8 cellular contexts compared by ENCODE assay signal in genomic region chr3:51447753-51448152, GRCh38. TPM values are rescaled to one million over a fixed set of nuclear protein-coding genes. Genes with fewer than 3 reads are reported as not detected.
DNase-seq lines count a peak whose midpoint lies in the region; ATAC-seq, FAIRE-seq and TF ChIP-seq lines count a peak whose summit lies in the region.
"Not testable (repeated sequence)": the region's sequence is repeated elsewhere in the genome, so short reads cannot be mapped to it uniquely, and the experiment has no call there.

No MANE protein-coding gene starts in this region.

- not testable (repeated sequence) for TF ChIP-seq CTCF in WTC11 (IDR thresholded peaks at IDR 0.05); astrocyte (IDR thresholded peaks at IDR 0.05; ENCODE audit: insufficient read depth, low read depth, low read length)

- H3K4me1 Mint-ChIP-seq in CD4-positive, alpha-beta memory T cell, result peaks cover 19 to 28% (median 22%) of the 10 kb centered on the region in 4 donors
- H3K4me1 Mint-ChIP-seq in WTC11; astrocyte (ENCODE audit: low read depth, unreplicated experiment): not testable (repeated sequence)
- H3K4me1 Mint-ChIP-seq in activated T-helper 1 cell treated with anti-CD3 and anti-CD28 coated beads, Interleukin-12 subunit alpha, Interleukin-12 subunit beta, Interleukin-2, Interleukin-4 antibody, amounts not matched to agents 30 ng/mL and 10 ng/mL and 1 ng/mL, durations not matched to agents 14 hours and 24 hours and 36 hours (ENCODE audit: low read depth), result peaks cover 27% of the 10 kb centered on the region
- H3K4me1 Mint-ChIP-seq in effector memory CD8-positive, alpha-beta T cell (ENCODE audit: low read depth in 2 of 2), result peaks cover 14 to 21% of the 10 kb centered on the region in 2 donors

- H3K36me3 ChIP-seq in CD4-positive, alpha-beta memory T cell (ENCODE audit: insufficient read depth, low read length); astrocyte (ENCODE audit: insufficient read depth, low read length): not testable (repeated sequence)

- H3K4me3 ChIP-seq in CD4-positive, alpha-beta memory T cell (ENCODE audit: low read length in 2 of 2); astrocyte (ENCODE audit: insufficient read depth, low read depth, low read length): not testable (repeated sequence)

- H3K4me3 Mint-ChIP-seq in CD4-positive, alpha-beta memory T cell; WTC11; activated T-helper 1 cell treated with anti-CD3 and anti-CD28 coated beads, Interleukin-12 subunit alpha, Interleukin-12 subunit beta, Interleukin-2, Interleukin-4 antibody, amounts not matched to agents 30 ng/mL and 10 ng/mL and 1 ng/mL, durations not matched to agents 14 hours and 24 hours and 36 hours; astrocyte (ENCODE audit: unreplicated experiment); effector memory CD8-positive, alpha-beta T cell: not testable (repeated sequence)

- not testable (repeated sequence) for H3K27me3 Mint-ChIP-seq in CD4-positive, alpha-beta memory T cell; WTC11 (ENCODE audit: low read depth); activated T-helper 1 cell treated with anti-CD3 and anti-CD28 coated beads, Interleukin-12 subunit alpha, Interleukin-12 subunit beta, Interleukin-2, Interleukin-4 antibody, amounts not matched to agents 30 ng/mL and 10 ng/mL and 1 ng/mL, durations not matched to agents 14 hours and 24 hours and 36 hours (ENCODE audit: insufficient read depth); astrocyte (ENCODE audit: low read depth, unreplicated experiment); effector memory CD8-positive, alpha-beta T cell

- H4K20me1 ChIP-seq in astrocyte (ENCODE audit: insufficient read depth, low read length), result not testable (repeated sequence)

- not testable (repeated sequence) for H3K4me1 ChIP-seq in CD4-positive, alpha-beta memory T cell (ENCODE audit: insufficient read depth, low read length); astrocyte (ENCODE audit: insufficient read depth, low read length)

- not testable (repeated sequence) for H3K9ac ChIP-seq in astrocyte (ENCODE audit: low read length)

- H3K9me3 Mint-ChIP-seq in CD4-positive, alpha-beta memory T cell; WTC11; activated T-helper 1 cell treated with anti-CD3 and anti-CD28 coated beads, Interleukin-12 subunit alpha, Interleukin-12 subunit beta, Interleukin-2, Interleukin-4 antibody, amounts not matched to agents 30 ng/mL and 10 ng/mL and 1 ng/mL, durations not matched to agents 14 hours and 24 hours and 36 hours; astrocyte (ENCODE audit: unreplicated experiment); effector memory CD8-positive, alpha-beta T cell: not testable (repeated sequence)

- ATAC-seq in WTC11; effector memory CD8-positive, alpha-beta T cell (replicated peaks): not testable (repeated sequence)

- not testable (repeated sequence) for H3K27me3 ChIP-seq in CD4-positive, alpha-beta memory T cell (ENCODE audit: insufficient read depth, low read length); astrocyte (ENCODE audit: insufficient read depth, low read length)

- peaks cover 26 to 39% of the 10 kb centered on the region in 2 donors for H3K36me3 Mint-ChIP-seq in CD4-positive, alpha-beta memory T cell
- not testable (repeated sequence) for H3K36me3 Mint-ChIP-seq in WTC11; astrocyte (ENCODE audit: low read depth, unreplicated experiment)
- peaks cover 17% of the 10 kb centered on the region for H3K36me3 Mint-ChIP-seq in activated T-helper 1 cell treated with anti-CD3 and anti-CD28 coated beads, Interleukin-12 subunit alpha, Interleukin-12 subunit beta, Interleukin-2, Interleukin-4 antibody, amounts not matched to agents 30 ng/mL and 10 ng/mL and 1 ng/mL, durations not matched to agents 14 hours and 24 hours and 36 hours (ENCODE audit: low read depth)
- H3K36me3 Mint-ChIP-seq in effector memory CD8-positive, alpha-beta T cell (ENCODE audit: insufficient read depth), result peaks cover 14% of the 10 kb centered on the region

- not testable (repeated sequence) for H3K4me2 ChIP-seq in astrocyte (ENCODE audit: low read length)

- H3K27ac Mint-ChIP-seq in CD4-positive, alpha-beta memory T cell, result peak overlapping the region in 5 of 7 donors; percentile 0 to 92 (median 65)
- peak overlapping the region; percentile 25; the same call in 1 of the 2 replicates for H3K27ac Mint-ChIP-seq in WTC11
- peak overlapping the region; percentile 46 for H3K27ac Mint-ChIP-seq in activated T-helper 1 cell treated with anti-CD3 and anti-CD28 coated beads, Interleukin-12 subunit alpha, Interleukin-12 subunit beta, Interleukin-2, Interleukin-4 antibody, amounts not matched to agents 30 ng/mL and 10 ng/mL and 1 ng/mL, durations not matched to agents 14 hours and 24 hours and 36 hours
- peak overlapping the region; percentile 72 for H3K27ac Mint-ChIP-seq in astrocyte (ENCODE audit: unreplicated experiment)
- H3K27ac Mint-ChIP-seq in effector memory CD8-positive, alpha-beta T cell, result peak overlapping the region; percentile 2 to 41

- intact Hi-C loops in CD4-positive, alpha-beta memory T cell (cut with micrococcal nuclease); activated T-helper 1 cell treated with anti-CD3 and anti-CD28 coated beads, Interleukin-12 subunit alpha, Interleukin-12 subunit beta, Interleukin-2, Interleukin-4 antibody, amounts not matched to agents 30 ng/mL and 10 ng/mL and 1 ng/mL, durations not matched to agents 14 hours and 24 hours and 36 hours (cut with micrococcal nuclease): not testable (repeated sequence)

- H3K79me2 ChIP-seq in astrocyte (ENCODE audit: insufficient read depth, low read length), result peaks cover 13% of the 10 kb centered on the region

- FAIRE-seq in astrocyte (lab: Jason Lieb, UNC), result not testable (repeated sequence)

- H3K27ac ChIP-seq in CD4-positive, alpha-beta memory T cell (ENCODE audit: low read depth, low read length); astrocyte (ENCODE audit: low read depth, low read length): not testable (repeated sequence)

- DNase-seq in CD4-positive, alpha-beta memory T cell; WTC11 (ENCODE audit: low spot score); activated T-helper 1 cell treated with anti-CD3 and anti-CD28 coated beads, Interleukin-12 subunit alpha, Interleukin-12 subunit beta, Interleukin-2, Interleukin-4 antibody, amounts not matched to agents 30 ng/mL and 10 ng/mL and 1 ng/mL, durations not matched to agents 14 hours and 24 hours and 36 hours (ENCODE audit: low spot score); effector memory CD8-positive, alpha-beta T cell: not testable (repeated sequence)
- DNase-seq in HK-2 (ENCODE audit: unreplicated experiment) (peak; percentile 5), astrocyte (ENCODE audit: low read depth) (peak; percentile 19), kidney tubule cell (ENCODE audit: low spot score) (peak; percentile 67), renal cortical epithelial cell (ENCODE audit: low read depth) (peak; percentile 46)

- CTCF ChIA-PET in CD4-positive, alpha-beta memory T cell (lab: Charles Lee; ENCODE audit: partially characterized antibody), result not testable (repeated sequence)
- CTCF ChIA-PET in WTC11 (lab: Charles Lee), result interaction anchor here (3.3 kb wide), 1 partner anchor 13 kb away, joined by 20 read pairs; no protein-coding TSS in a partner anchor

- H2AFZ ChIP-seq in astrocyte (ENCODE audit: low read depth, low read length), result not testable (repeated sequence)

- H3K9me3 ChIP-seq in CD4-positive, alpha-beta memory T cell (ENCODE audit: control insufficient read depth in 1 of 2, low read length in 2 of 2); astrocyte (ENCODE audit: insufficient read depth, low read depth, low read length): not testable (repeated sequence)

- POLR2A ChIA-PET in CD4-positive, alpha-beta memory T cell (lab: Charles Lee; ENCODE audit: partially characterized antibody); WTC11 (lab: Charles Lee): not testable (repeated sequence)

RNA-seq across cellular contexts. Expression of gene DCAF1, which starts 52.1 kb away (rescaled TPM):
- 10 to 100 TPM; 38.9 to 41.2 TPM for total RNA-seq in CD4-positive, alpha-beta memory T cell
- polyA plus RNA-seq in CD4-positive, alpha-beta memory T cell, result 10 to 100 TPM in 1 of 2 donors, 1 to 10 TPM in 1; 7.1 to 20.5 TPM
- total RNA-seq in WTC11 (2021) (22.7 to 23.2 TPM (median 22.9 TPM) in 3 replicates), astrocyte (11.5 and 13.3 TPM in 2 replicates), renal cortical epithelial cell (14.6 and 27.9 TPM in 2 replicates)
- total RNA-seq in activated T-helper 1 cell treated with anti-CD3 and anti-CD28 coated beads, Interleukin-12 subunit alpha, Interleukin-12 subunit beta, Interleukin-2, Interleukin-4 antibody, amounts not matched to agents 30 ng/mL and 10 ng/mL and 1 ng/mL, durations not matched to agents 14 hours and 24 hours and 36 hours, result 45.3 and 46.3 TPM in 2 replicates

RNA-seq across cellular contexts. Expression of gene RBM15B, which starts 56.7 kb away (rescaled TPM):
- total RNA-seq in CD4-positive, alpha-beta memory T cell, result 10 to 100 TPM; 38.3 to 39.9 TPM
- 10 to 100 TPM in 1 of 2 donors, 1 to 10 TPM in 1; 9.9 to 28.2 TPM for polyA plus RNA-seq in CD4-positive, alpha-beta memory T cell
- total RNA-seq in WTC11 (2021), result 53.9 to 55.6 TPM (median 55.4 TPM) in 3 replicates
- total RNA-seq in activated T-helper 1 cell treated with anti-CD3 and anti-CD28 coated beads, Interleukin-12 subunit alpha, Interleukin-12 subunit beta, Interleukin-2, Interleukin-4 antibody, amounts not matched to agents 30 ng/mL and 10 ng/mL and 1 ng/mL, durations not matched to agents 14 hours and 24 hours and 36 hours, result 38.5 and 39.6 TPM in 2 replicates
- total RNA-seq in astrocyte, result 23.5 and 24.3 TPM in 2 replicates
- 23.6 and 37.4 TPM in 2 replicates for total RNA-seq in renal cortical epithelial cell

Comparison
In these comparisons a context has a peak if more than half of its experiments do, and no peak if none do; other contexts are left out.
1. H3K27ac Mint-ChIP-seq: peak in every context shown above with its lines; median percentile 72 in astrocyte; 65 in CD4-positive, alpha-beta memory T cell; 46 in activated T-helper 1 cell treated with anti-CD3 and anti-CD28 coated beads, Interleukin-12 subunit alpha, Interleukin-12 subunit beta, Interleukin-2, Interleukin-4 antibody, amounts not matched to agents 30 ng/mL and 10 ng/mL and 1 ng/mL, durations not matched to agents 14 hours and 24 hours and 36 hours; 25 in WTC11; 22 in effector memory CD8-positive, alpha-beta T cell.